Comparison of ENCODE assay signal across 11 cellular contexts in genomic region chr15:101189708-101190107, GRCh38.
DNase-seq lines count a peak whose midpoint lies in the region; ATAC-seq, FAIRE-seq and TF ChIP-seq lines count a peak whose summit lies in the region.
"Had no signal": no experiment of that assay in that cellular context is flagged by ENCODE, and none has a peak within 500 bp of the region (broad histone marks: within the 10 kb centered on the region; RNA-seq: fewer than 3 reads in every experiment).

No MANE protein-coding gene starts in this region.

- H3K4me3 ChIP-seq in GM12878 = no peak overlapping the region
- H3K4me3 ChIP-seq in right lobe of liver = no peak overlapping the region
- no peak overlapping the region for H3K4me3 ChIP-seq in stomach

- H3K36me3 Mint-ChIP-seq in activated CD4-positive, alpha-beta T cell treated with anti-CD3 and anti-CD28 coated beads for 36 hours (ENCODE audit: low read depth) = peaks cover 33% of the 10 kb centered on the region

- no peaks in the 10 kb centered on the region for H4K20me1 ChIP-seq in GM12878 (ENCODE audit: control insufficient read depth, insufficient read depth)

- in situ Hi-C loops in GM12878 (cut with MboI) = no loop called here

- no peak for ATAC-seq in activated CD4-positive, alpha-beta T cell treated with anti-CD3 and anti-CD28 coated beads for 36 hours
- no peak for ATAC-seq in GM12878
- no peak for ATAC-seq in right lobe of liver
- ATAC-seq in HG02970 (IDR thresholded peaks at IDR 0.05; ENCODE audit: low FRiP score, unreplicated experiment) = no peak

- TF ChIP-seq POLR2A in GM12878 (IDR thresholded peaks at IDR 0.05; ENCODE audit: low read depth, low read length) (no peak), right lobe of liver (IDR thresholded peaks at IDR 0.05) (no peak), stomach (IDR thresholded peaks at IDR 0.05) (no peak)

- H3K9me3 ChIP-seq in GM12878 (replicated peaks; ENCODE audit: control insufficient read depth, insufficient read depth, low read length) = no peaks in the 10 kb centered on the region
- no peaks in the 10 kb centered on the region for H3K9me3 ChIP-seq in right lobe of liver
- no peaks in the 10 kb centered on the region for H3K9me3 ChIP-seq in stomach

- H3K4me2 ChIP-seq in GM12878 (ENCODE audit: control insufficient read depth, insufficient read depth) = peak overlapping the region; percentile 99; the same call in 1 of the 2 replicates

- FAIRE-seq in GM12878 (lab: Jason Lieb, UNC) = no peak

- 95% methylated on average over 15 of the region's 15 CpGs for WGBS in GM12878 (ENCODE audit: insufficient coverage, insufficient replicate concordance, low lambda C conversion rate, missing lambda C conversion rate)
- 79% methylated on average over 8 of the region's 15 CpGs for WGBS in right lobe of liver (ENCODE audit: insufficient coverage, low coverage, low lambda C conversion rate, missing lambda C conversion rate)
- WGBS in stomach, 5 donors = 83 to 93% (median 89%) methylated on average over 15 of the region's 15 CpGs

- H3K4me3 Mint-ChIP-seq in activated CD4-positive, alpha-beta T cell treated with anti-CD3 and anti-CD28 coated beads for 36 hours = no peak overlapping the region

- no peak overlapping the region for H3K27ac ChIP-seq in GM12878 (ENCODE audit: control insufficient read depth, insufficient read depth)
- H3K27ac ChIP-seq in right lobe of liver = peak overlapping the region; percentile 28 to 65 (median 33)
- peak overlapping the region; percentile 56 to 89 (median 86) for H3K27ac ChIP-seq in stomach

- CTCF ChIA-PET in activated CD4-positive, alpha-beta T cell treated with anti-CD3 and anti-CD28 coated beads for 36 hours (lab: Charles Lee) = interaction anchor here (0.8 to 1.6 kb wide), 3 partner anchors 8 to 62 kb away, joined by 3 to 8 read pairs (median 3); no protein-coding TSS in a partner anchor
- CTCF ChIA-PET in GM12878 (lab: Yijun Ruan, JAX) = interaction anchor here (0.6 to 1.9 kb wide), 8 partner anchors 8 to 68 kb away, joined by 3 to 8 read pairs (median 4); no protein-coding TSS in a partner anchor

- peak overlapping the region; percentile 84 for H3K27ac Mint-ChIP-seq in activated CD4-positive, alpha-beta T cell treated with anti-CD3 and anti-CD28 coated beads for 36 hours

- peaks cover 63% of the 10 kb centered on the region for H3K79me2 ChIP-seq in GM12878 (ENCODE audit: control insufficient read depth, insufficient read depth, low read length)

- POLR2A ChIA-PET in activated CD4-positive, alpha-beta T cell treated with anti-CD3 and anti-CD28 coated beads for 36 hours (lab: Charles Lee) = interaction anchor here (2.1 kb wide), 1 partner anchor 16 kb away, joined by 14 read pairs; no protein-coding TSS in a partner anchor
- POLR2A ChIA-PET in GM12878 (lab: Charles Lee) = interaction anchor here (1.8 kb wide), 1 partner anchor 63 kb away, joined by 6 read pairs; the partner anchor contains the start of gene CHSY1

- TF ChIP-seq EP300 in GM12878 (IDR thresholded peaks at IDR 0.05; ENCODE audit: borderline replicate concordance in 1 of 2, control insufficient read depth in 1 of 2, low read depth in 2 of 2, low read length in 2 of 2) (no peak), stomach (IDR thresholded peaks at IDR 0.05) (no peak)

- H3K36me3 ChIP-seq in GM12878 (ENCODE audit: control insufficient read depth in 2 of 2, insufficient read depth in 2 of 2, low read length in 1 of 2) (peaks cover 7 to 8% of the 10 kb centered on the region in 2 experiments; a peak in 3 of 4 replicates), right lobe of liver (no peaks in the 10 kb centered on the region), stomach (no peaks in the 10 kb centered on the region)

- H2AFZ ChIP-seq in GM12878 (ENCODE audit: control insufficient read depth, low read depth, low read length) = no peak overlapping the region

- no peaks in the 10 kb centered on the region for H3K27me3 Mint-ChIP-seq in activated CD4-positive, alpha-beta T cell treated with anti-CD3 and anti-CD28 coated beads for 36 hours

- RAD21 ChIA-PET in GM12878 (lab: Charles Lee; ENCODE audit: unreplicated experiment) = interaction anchor here (0.6 to 3.6 kb wide), 6 partner anchors 9 to 63 kb away, joined by 3 to 26 read pairs (median 4); partner anchors contain the start of gene CHSY1

- DNase-seq in activated CD4-positive, alpha-beta T cell treated with anti-CD3 and anti-CD28 coated beads for 36 hours = no peak
- no peak for DNase-seq in activated CD4-positive, alpha-beta T cell treated with anti-CD3 and anti-CD28 coated beads for 4 hours
- no peak for DNase-seq in GM12878 (ENCODE audit: low read depth, low spot score)
- DNase-seq in right lobe of liver = no peak
- DNase-seq in stomach = no peak
- DNase-seq in NCI-H1417 (lab: John Stamatoyannopoulos, UW) = no peak
- DNase-seq in central memory CD4-positive, alpha-beta T cell = no peak
- DNase-seq: 8988T, dorsolateral prefrontal cortex, Karpas-422 had no signal

- no peaks in the 10 kb centered on the region for H3K27me3 ChIP-seq in GM12878 (replicated peaks in 1 of 2; ENCODE audit: control insufficient read depth in 2 of 2, insufficient read depth in 2 of 2, low read length in 1 of 2)
- H3K27me3 ChIP-seq in right lobe of liver = no peaks in the 10 kb centered on the region
- no peaks in the 10 kb centered on the region for H3K27me3 ChIP-seq in stomach
- H3K27me3 ChIP-seq: dorsolateral prefrontal cortex had no signal

- SMC1A ChIA-PET in GM12878 (lab: Charles Lee; ENCODE audit: uncharacterized antibody, unreplicated experiment) = interaction anchor here (0.6 to 3.5 kb wide), 8 partner anchors 8 to 66 kb away, joined by 3 to 24 read pairs (median 8); no protein-coding TSS in a partner anchor

- H3K4me1 ChIP-seq in GM12878 (ENCODE audit: control insufficient read depth, insufficient read depth, low read length) = peaks cover 17% of the 10 kb centered on the region
- no peaks in the 10 kb centered on the region for H3K4me1 ChIP-seq in right lobe of liver
- H3K4me1 ChIP-seq in stomach = peaks cover 43 to 97% (median 70%) of the 10 kb centered on the region in 4 donors

- intact Hi-C loops in activated CD4-positive, alpha-beta T cell treated with anti-CD3 and anti-CD28 coated beads for 36 hours (cut with DNase I, micrococcal nuclease) = loop anchor here in 1 of 2 experiments (2.0 kb wide), 2 partner anchors 17 to 57 kb away; no protein-coding TSS in a partner anchor
- intact Hi-C loops in GM12878 (cut with micrococcal nuclease; ENCODE audit: unreplicated experiment) = loop anchor here (2.0 to 5.0 kb wide), 4 partner anchors 33 to 101 kb away; no protein-coding TSS in a partner anchor
- intact Hi-C loops in right lobe of liver (cut with DNase I) = no loop called here
- intact Hi-C loops in stomach (cut with DNase I; ENCODE audit: low total_unique reads) = no loop called here

- H3K9me3 Mint-ChIP-seq in activated CD4-positive, alpha-beta T cell treated with anti-CD3 and anti-CD28 coated beads for 36 hours (ENCODE audit: low read depth) = no peaks in the 10 kb centered on the region

- no peak overlapping the region for H3K9ac ChIP-seq in GM12878 (ENCODE audit: control insufficient read depth, insufficient read depth, low read length)

- no peak for TF ChIP-seq RAD21 in GM12878 (IDR thresholded peaks at IDR 0.05; ENCODE audit: insufficient read depth, low read depth, low read length)

- H3K4me1 Mint-ChIP-seq in activated CD4-positive, alpha-beta T cell treated with anti-CD3 and anti-CD28 coated beads for 36 hours = peaks cover 91% of the 10 kb centered on the region

- no TSS peak for BruUV-seq in GM12878 (replicated peaks; lab: Mats Ljungman, UMichigan)

- TF ChIP-seq CTCF in GM12878 (IDR thresholded peaks at IDR 0.05 in 2 of 3, conservative IDR thresholded peaks at IDR 0.05 in 1 of 3; ENCODE audit: control insufficient read depth in 2 of 3, extremely low read depth in 1 of 3, insufficient read depth in 1 of 3, low read depth in 3 of 3, low read length in 3 of 3) = no peak
- no peak for TF ChIP-seq CTCF in right lobe of liver (IDR thresholded peaks at IDR 0.05)
- TF ChIP-seq CTCF in stomach (IDR thresholded peaks at IDR 0.05) = no peak

TF ChIP-seq in GM12878, 131 proteins besides CTCF, POLR2A, EP300 and RAD21:
- TF ChIP-seq YY1 (IDR thresholded peaks at IDR 0.05; ENCODE audit: low read depth, low read length) (no peak), RUNX3 (IDR thresholded peaks at IDR 0.05; ENCODE audit: low read length) (no peak), BCL11A (IDR thresholded peaks at IDR 0.05; ENCODE audit: low read depth, low read length) (no peak), ZZZ3 (IDR thresholded peaks at IDR 0.05; ENCODE audit: control insufficient read depth, insufficient read length, low read depth) (no peak), WRNIP1 (IDR thresholded peaks at IDR 0.05; ENCODE audit: borderline replicate concordance, low read depth, low read length) (no peak), NR2C2 (IDR thresholded peaks at IDR 0.05; ENCODE audit: borderline replicate concordance, control insufficient read depth, insufficient read length, low read depth) (no peak), CEBPB (IDR thresholded peaks at IDR 0.05; ENCODE audit: borderline replicate concordance in 1 of 2, low read depth in 2 of 2, low read length in 2 of 2) (no peak), CREM (IDR thresholded peaks at IDR 0.05; ENCODE audit: low read depth) (no peak), RBBP5 (conservative IDR thresholded peaks at IDR 0.05) (no peak), RAD51 (IDR thresholded peaks at IDR 0.05) (no peak)
- TF ChIP-seq, protein P1, sequence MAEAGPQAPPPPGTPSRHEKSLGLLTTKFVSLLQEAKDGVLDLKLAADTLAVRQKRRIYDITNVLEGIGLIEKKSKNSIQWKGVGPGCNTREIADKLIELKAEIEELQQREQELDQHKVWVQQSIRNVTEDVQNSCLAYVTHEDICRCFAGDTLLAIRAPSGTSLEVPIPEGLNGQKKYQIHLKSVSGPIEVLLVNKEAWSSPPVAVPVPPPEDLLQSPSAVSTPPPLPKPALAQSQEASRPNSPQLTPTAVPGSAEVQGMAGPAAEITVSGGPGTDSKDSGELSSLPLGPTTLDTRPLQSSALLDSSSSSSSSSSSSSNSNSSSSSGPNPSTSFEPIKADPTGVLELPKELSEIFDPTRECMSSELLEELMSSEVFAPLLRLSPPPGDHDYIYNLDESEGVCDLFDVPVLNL (IDR thresholded peaks at IDR 0.05; ENCODE audit: low read depth, low read length) = no peak
